In genomic region chr10:44314802-44315460, GRCh38 we compare ENCODE assay signal across 27 cellular contexts.
"Had no signal": no experiment of that assay in that cellular context is flagged by ENCODE, and none has a peak within 500 bp of the region (broad histone marks: within the 10 kb centered on the region; RNA-seq: fewer than 3 reads in every experiment).

No MANE protein-coding gene starts in this region.

- ATAC-seq: activated CD4-positive, alpha-beta T cell treated with anti-CD3 and anti-CD28 coated beads for 36 hours; activated T-cell treated with anti-CD3 and anti-CD28 coated beads, Interleukin-2, amount 50 U/mL, for 4 hours; activated T-helper 17 cell treated with anti-CD3 and anti-CD28 coated beads, Interleukin-2, amount 50 U/mL, for 72 hours; esophagus mucosa; T-helper 17 cell had no signal

- H3K27ac Mint-ChIP-seq: activated CD4-positive, alpha-beta memory T cell treated with anti-CD3 and anti-CD28 coated beads for 36 hours; activated CD4-positive, alpha-beta T cell treated with anti-CD3 and anti-CD28 coated beads for 36 hours; activated CD4-positive, alpha-beta T cell treated with anti-CD3 and anti-CD28 coated beads, Interleukin-2, amount 10 ng/mL, durations not matched to agents 24 days and 14 days; activated naive CD8-positive, alpha-beta T cell; activated T-helper 17 cell treated with anti-CD3 and anti-CD28 coated beads, Interleukin-2, amount 50 U/mL, for 72 hours; dendritic cell treated with granulocyte-macrophage colony-stimulating factor and Interleukin-4, amounts not matched to agents 40 ng/mL and 50 ng/mL, for 4 days; endodermal cell; T-helper 17 cell; T-helper 2 cell treated with Interferon-gamma antibody and Interleukin-4, amounts not matched to agents 5 μg/mL and 100 μg/mL, for 36 hours had no signal

- H3K4me3 Mint-ChIP-seq: activated CD4-positive, alpha-beta memory T cell treated with anti-CD3 and anti-CD28 coated beads for 36 hours; activated CD4-positive, alpha-beta T cell treated with anti-CD3 and anti-CD28 coated beads for 36 hours; activated CD4-positive, alpha-beta T cell treated with anti-CD3 and anti-CD28 coated beads, Interleukin-2, amount 10 ng/mL, durations not matched to agents 24 days and 14 days; activated naive CD8-positive, alpha-beta T cell; activated T-cell treated with anti-CD3 and anti-CD28 coated beads, Interleukin-2, amount 50 U/mL, for 4 hours; activated T-helper 17 cell treated with anti-CD3 and anti-CD28 coated beads, Interleukin-2, amount 50 U/mL, for 72 hours; central memory CD8-positive, alpha-beta T cell; dendritic cell treated with granulocyte-macrophage colony-stimulating factor and Interleukin-4, amounts not matched to agents 40 ng/mL and 50 ng/mL, for 4 days; endodermal cell; T-helper 17 cell; T-helper 2 cell treated with Interferon-gamma antibody and Interleukin-4, amounts not matched to agents 5 μg/mL and 100 μg/mL, for 36 hours had no signal

- H3K9me3 Mint-ChIP-seq: activated CD4-positive, alpha-beta memory T cell treated with anti-CD3 and anti-CD28 coated beads for 36 hours; activated CD4-positive, alpha-beta T cell treated with anti-CD3 and anti-CD28 coated beads, Interleukin-2, amount 10 ng/mL, durations not matched to agents 24 days and 14 days; activated T-cell treated with anti-CD3 and anti-CD28 coated beads, Interleukin-2, amount 50 U/mL, for 4 hours; activated T-helper 17 cell treated with anti-CD3 and anti-CD28 coated beads, Interleukin-2, amount 50 U/mL, for 72 hours; central memory CD8-positive, alpha-beta T cell; dendritic cell treated with granulocyte-macrophage colony-stimulating factor and Interleukin-4, amounts not matched to agents 40 ng/mL and 50 ng/mL, for 4 days; endodermal cell; T-helper 2 cell treated with Interferon-gamma antibody and Interleukin-4, amounts not matched to agents 5 μg/mL and 100 μg/mL, for 36 hours had no signal

- DNase-seq: activated CD4-positive, alpha-beta memory T cell treated with anti-CD3 and anti-CD28 coated beads for 36 hours; activated CD4-positive, alpha-beta T cell treated with anti-CD3 and anti-CD28 coated beads for 36 hours; activated CD4-positive, alpha-beta T cell treated with anti-CD3 and anti-CD28 coated beads, Interleukin-2, amount 10 ng/mL, durations not matched to agents 24 days and 14 days; activated CD4-positive, CD25-positive, alpha-beta regulatory T cell; activated CD4-positive, CD25-positive, alpha-beta regulatory T cell treated with anti-CD3 and anti-CD28 coated beads, Interleukin-2, amount 50 U/mL, for 72 hours; activated CD8-positive, alpha-beta memory T cell treated with anti-CD3 and anti-CD28 coated beads for 24 hours; activated effector memory CD4-positive, alpha-beta T cell treated with Interleukin-2 at 50 U/mL for 16 hours; activated gamma-delta T cell treated with Interleukin-2 at 50 U/mL for 16 hours; activated naive CD4-positive, alpha-beta T cell treated with anti-CD3 and anti-CD28 coated beads, Interleukin-2, amount 50 U/mL, for 16 hours; activated naive CD4-positive, alpha-beta T cell treated with Interleukin-2 at 50 U/mL for 16 hours; activated T-cell treated with anti-CD3 and anti-CD28 coated beads, Interleukin-2, amount 50 U/mL, for 4 hours; amniotic stem cell; anterior cingulate cortex; brain microvascular endothelial cell; dorsolateral prefrontal cortex; effector memory CD4-positive, alpha-beta T cell; endodermal cell; foreskin fibroblast; T-helper 1 cell; T-helper 17 cell; T1000 had no signal

- H3K36me3 Mint-ChIP-seq: activated CD4-positive, alpha-beta memory T cell treated with anti-CD3 and anti-CD28 coated beads for 36 hours; activated naive CD8-positive, alpha-beta T cell had no signal
